Comparison of ENCODE assay signal across 1 cellular context in genomic region chr1:228977307-228977706, GRCh38.
TF ChIP-seq lines count a peak whose summit lies in the region.

No MANE protein-coding gene starts in this region.

TF ChIP-seq in H1, 55 proteins besides CTCF, POLR2A, EP300 and RAD21 (continued from another document):
- TF ChIP-seq, protein P1, sequence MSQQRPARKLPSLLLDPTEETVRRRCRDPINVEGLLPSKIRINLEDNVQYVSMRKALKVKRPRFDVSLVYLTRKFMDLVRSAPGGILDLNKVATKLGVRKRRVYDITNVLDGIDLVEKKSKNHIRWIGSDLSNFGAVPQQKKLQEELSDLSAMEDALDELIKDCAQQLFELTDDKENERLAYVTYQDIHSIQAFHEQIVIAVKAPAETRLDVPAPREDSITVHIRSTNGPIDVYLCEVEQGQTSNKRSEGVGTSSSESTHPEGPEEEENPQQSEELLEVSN (IDR thresholded peaks at IDR 0.05) = no peak
- TF ChIP-seq CHD1 (IDR thresholded peaks at IDR 0.05; ENCODE audit: low read depth, low read length) (no peak), CHD2 (IDR thresholded peaks at IDR 0.05; ENCODE audit: low read length) (no peak), GTF2F1 (IDR thresholded peaks at IDR 0.05; ENCODE audit: borderline replicate concordance, low read depth, low read length) (no peak), TEAD4 (IDR thresholded peaks at IDR 0.05; ENCODE audit: low read depth, low read length) (no peak), EGR1 (IDR thresholded peaks at IDR 0.05; ENCODE audit: borderline replicate concordance, low read depth, low read length) (no peak), SIN3A (conservative IDR thresholded peaks at IDR 0.05 in 1 of 2, IDR thresholded peaks at IDR 0.05 in 1 of 2; ENCODE audit: low read depth in 1 of 2, low read length in 2 of 2) (no peak)
